Comparison of ENCODE assay signal across 14 cellular contexts in the genomic region with DNA sequence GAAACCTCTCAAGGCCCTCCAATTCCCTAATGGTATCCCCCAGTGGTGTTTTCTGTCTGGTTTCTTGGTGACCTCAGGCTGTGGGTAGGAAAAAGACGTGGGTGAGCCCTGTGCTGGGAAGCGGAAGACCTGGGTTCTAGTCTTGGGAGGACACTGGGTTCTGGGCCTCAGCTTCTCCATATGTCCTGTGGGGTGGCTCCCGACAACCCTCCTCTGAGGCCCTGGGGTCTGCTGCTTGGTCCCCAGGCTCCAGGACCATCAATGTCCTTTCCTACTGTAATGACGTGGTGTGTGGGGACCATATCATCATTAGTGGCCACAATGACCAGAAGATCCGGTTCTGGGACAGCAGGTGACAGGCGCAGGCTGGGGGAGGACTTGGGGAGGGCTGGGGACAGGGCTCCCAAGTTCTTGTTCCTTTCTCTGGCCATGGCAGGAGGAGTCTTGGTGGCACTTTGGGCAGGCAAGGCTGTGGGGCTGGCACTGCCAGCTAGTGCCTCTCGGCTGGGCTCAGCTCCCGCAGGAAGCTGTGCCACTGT. TPM values are rescaled to one million over a fixed set of nuclear protein-coding genes. Genes with fewer than 3 reads are reported as not detected.
DNase-seq lines count a peak whose midpoint lies in the region; ATAC-seq and TF ChIP-seq lines count a peak whose summit lies in the region.
"Had no signal": no experiment of that assay in that cellular context is flagged by ENCODE, and none has a peak within 500 bp of the region (broad histone marks: within the 10 kb centered on the region; RNA-seq: fewer than 3 reads in every experiment).

No MANE protein-coding gene starts in this region.

- H3K36me3 Mint-ChIP-seq in CD4-positive, alpha-beta memory T cell: peaks cover 12 to 55% of the 10 kb centered on the region in 2 donors
- peaks cover 9% of the 10 kb centered on the region for H3K36me3 Mint-ChIP-seq in activated naive CD8-positive, alpha-beta T cell treated with anti-CD3 and anti-CD28 coated beads for 36 hours
- peaks cover 0 to 18% (median 0%) of the 10 kb centered on the region in 3 donors for H3K36me3 Mint-ChIP-seq in naive thymus-derived CD8-positive, alpha-beta T cell

- no peaks in the 10 kb centered on the region for H3K36me3 ChIP-seq in ACC112 (ENCODE audit: insufficient read depth, low read length)
- H3K36me3 ChIP-seq in CD4-positive, alpha-beta memory T cell (ENCODE audit: insufficient read depth, low read length): peaks cover 28% of the 10 kb centered on the region
- no peaks in the 10 kb centered on the region; the same call in 1 of the 2 replicates for H3K36me3 ChIP-seq in HAP-1 (replicated peaks)

- peaks cover 0 to 2% (median 0%) of the 10 kb centered on the region in 8 donors for H3K9me3 Mint-ChIP-seq in CD4-positive, alpha-beta memory T cell
- H3K9me3 Mint-ChIP-seq in activated naive CD8-positive, alpha-beta T cell treated with anti-CD3 and anti-CD28 coated beads for 36 hours: no peaks in the 10 kb centered on the region
- no peaks in the 10 kb centered on the region for H3K9me3 Mint-ChIP-seq in naive thymus-derived CD8-positive, alpha-beta T cell

- no peaks in the 10 kb centered on the region for H3K9me3 ChIP-seq in CD4-positive, alpha-beta memory T cell (ENCODE audit: control insufficient read depth in 1 of 2, low read length in 2 of 2)
- H3K9me3 ChIP-seq in HAP-1: no peaks in the 10 kb centered on the region
- H3K9me3 ChIP-seq: psoas muscle had no signal

- H3K79me2 ChIP-seq in ACC112 (ENCODE audit: control insufficient read depth, insufficient read depth, low read length, unreplicated experiment): no peaks in the 10 kb centered on the region

- no peaks in the 10 kb centered on the region for H3K27me3 Mint-ChIP-seq in CD4-positive, alpha-beta memory T cell
- no peaks in the 10 kb centered on the region for H3K27me3 Mint-ChIP-seq in activated naive CD8-positive, alpha-beta T cell treated with anti-CD3 and anti-CD28 coated beads for 36 hours
- no peaks in the 10 kb centered on the region for H3K27me3 Mint-ChIP-seq in naive thymus-derived CD8-positive, alpha-beta T cell

- TF ChIP-seq POLR2A in GM18505 (IDR thresholded peaks at IDR 0.05; ENCODE audit: borderline replicate concordance, extremely low read depth, insufficient read depth, insufficient read length): no peak

- H3K27ac Mint-ChIP-seq in CD4-positive, alpha-beta memory T cell: peak overlapping the region in 6 of 7 donors; percentile 25 to 78 (median 66)
- peak overlapping the region; percentile 56 for H3K27ac Mint-ChIP-seq in activated naive CD8-positive, alpha-beta T cell treated with anti-CD3 and anti-CD28 coated beads for 36 hours
- H3K27ac Mint-ChIP-seq in naive thymus-derived CD8-positive, alpha-beta T cell: peak overlapping the region in 6 of 10 donors; percentile 25 to 87 (median 76)

- intact Hi-C loops in CD4-positive, alpha-beta memory T cell (cut with micrococcal nuclease): no loop called here
- intact Hi-C loops in posterior vena cava (cut with DNase I): loop anchor here in 1 of 2 donors (10.0 kb wide), 2 partner anchors 318 to 418 kb away; a partner anchor contains a TSS

- ATAC-seq in naive thymus-derived CD8-positive, alpha-beta T cell: no peak
- ATAC-seq in GM18505 (IDR thresholded peaks at IDR 0.05; ENCODE audit: unreplicated experiment): no peak
- ATAC-seq: psoas muscle had no signal

- DNase-seq in CD4-positive, alpha-beta memory T cell: no peak
- no peak for DNase-seq in activated naive CD8-positive, alpha-beta T cell treated with anti-CD3 and anti-CD28 coated beads for 36 hours
- peak in 1 of 10 donors; percentile 56 for DNase-seq in naive thymus-derived CD8-positive, alpha-beta T cell
- DNase-seq in posterior vena cava (ENCODE audit: low spot score): no peak
- no peak for DNase-seq in DMS 273 treated with DMSO at 0.1 percent for 48 hours (lab: John Stamatoyannopoulos, UW)
- no peak for DNase-seq in HAP-1 (ENCODE audit: low spot score in 2 of 2)
- DNase-seq: activated naive CD4-positive, alpha-beta T cell treated with Interleukin-2 at 50 U/mL for 16 hours; NCI-H146; NCI-H226; psoas muscle; SIG-M5; substantia nigra had no signal

- H3K4me1 ChIP-seq in ACC112 (ENCODE audit: control insufficient read depth, insufficient read depth, low read length, unreplicated experiment): peaks cover 10% of the 10 kb centered on the region
- no peaks in the 10 kb centered on the region for H3K4me1 ChIP-seq in CD4-positive, alpha-beta memory T cell (ENCODE audit: insufficient read depth, low read length)
- no peaks in the 10 kb centered on the region for H3K4me1 ChIP-seq in HAP-1

- peaks cover 0 to 16% (median 7%) of the 10 kb centered on the region in 4 donors for H3K4me1 Mint-ChIP-seq in CD4-positive, alpha-beta memory T cell
- H3K4me1 Mint-ChIP-seq in activated naive CD8-positive, alpha-beta T cell treated with anti-CD3 and anti-CD28 coated beads for 36 hours: peaks cover 4% of the 10 kb centered on the region
- H3K4me1 Mint-ChIP-seq in naive thymus-derived CD8-positive, alpha-beta T cell: peaks cover 11 to 27% (median 16%) of the 10 kb centered on the region in 4 donors

- H3K27me3 ChIP-seq in ACC112 (ENCODE audit: insufficient read depth, low read length) (no peaks in the 10 kb centered on the region), HAP-1 (ENCODE audit: low read depth) (no peaks in the 10 kb centered on the region)
- H3K27me3 ChIP-seq in CD4-positive, alpha-beta memory T cell (ENCODE audit: insufficient read depth, low read length): no peaks in the 10 kb centered on the region

- H3K4me3 ChIP-seq in ACC112 (ENCODE audit: low read depth, low read length) (no peak overlapping the region), HAP-1 (no peak overlapping the region)
- no peak overlapping the region for H3K4me3 ChIP-seq in CD4-positive, alpha-beta memory T cell (ENCODE audit: low read length in 2 of 2)
- H3K4me3 ChIP-seq: psoas muscle had no signal

- no peak overlapping the region for H2AFZ ChIP-seq in ACC112 (ENCODE audit: low read length, unreplicated experiment)

- CTCF ChIA-PET in CD4-positive, alpha-beta memory T cell (lab: Charles Lee; ENCODE audit: partially characterized antibody): interaction anchor here (1.7 to 3.9 kb wide), 2 partner anchors 8 to 351 kb away, joined by 5 to 26 read pairs; no protein-coding TSS in a partner anchor

- POLR2A ChIA-PET in CD4-positive, alpha-beta memory T cell (lab: Charles Lee; ENCODE audit: partially characterized antibody): interaction anchor here (0.6 to 2.0 kb wide), 4 partner anchors 11 to 316 kb away, joined by 3 to 8 read pairs (median 4); a partner anchor contains a TSS
- POLR2A ChIA-PET in naive thymus-derived CD8-positive, alpha-beta T cell (lab: Charles Lee): no interaction called here

- H3K27ac ChIP-seq in ACC112 (ENCODE audit: low read depth, low read length): peak overlapping the region; percentile 62; the same call in 1 of the 2 replicates
- no peak overlapping the region for H3K27ac ChIP-seq in CD4-positive, alpha-beta memory T cell (ENCODE audit: low read depth, low read length)
- H3K27ac ChIP-seq: psoas muscle had no signal

- in situ Hi-C loops in HAP-1 (cut with MboI; ENCODE audit: low sequenced_read_pairs): loop anchor here (5.0 kb wide), 1 partner anchor 350 kb away; no protein-coding TSS in a partner anchor

- no peak overlapping the region for H3K4me3 Mint-ChIP-seq in CD4-positive, alpha-beta memory T cell
- no peak overlapping the region for H3K4me3 Mint-ChIP-seq in activated naive CD8-positive, alpha-beta T cell treated with anti-CD3 and anti-CD28 coated beads for 36 hours
- H3K4me3 Mint-ChIP-seq in naive thymus-derived CD8-positive, alpha-beta T cell: no peak overlapping the region

RNA-seq across cellular contexts. Expression of a gene that starts 12.8 kb away (rescaled TPM):
- total RNA-seq in CD4-positive, alpha-beta memory T cell: 100 to 1,000 TPM; 194 to 202 TPM
- 10 to 100 TPM; 13.2 to 24.1 TPM for polyA plus RNA-seq in CD4-positive, alpha-beta memory T cell
- total RNA-seq in activated naive CD8-positive, alpha-beta T cell treated with anti-CD3 and anti-CD28 coated beads for 36 hours: 10 to 100 TPM; 41.2 to 45.7 TPM
- total RNA-seq in naive thymus-derived CD8-positive, alpha-beta T cell: 100 to 1,000 TPM; 156 to 157 TPM
- 10 to 100 TPM in 2 of 3 donors, 1 to 10 TPM in 1; 9.9 to 12.1 (median 11.6) TPM for polyA plus RNA-seq in naive thymus-derived CD8-positive, alpha-beta T cell
- total RNA-seq in posterior vena cava: 10 to 100 TPM; 13.5 to 17.6 TPM

RNA-seq across cellular contexts. Expression of a gene that starts 33.2 kb away (rescaled TPM):
- 10 to 100 TPM; 23.0 to 23.5 TPM for total RNA-seq in CD4-positive, alpha-beta memory T cell
- polyA plus RNA-seq in CD4-positive, alpha-beta memory T cell: 10 to 100 TPM; 24.9 to 27.0 TPM
- 1 to 10 TPM; 6.2 to 6.4 TPM for total RNA-seq in activated naive CD8-positive, alpha-beta T cell treated with anti-CD3 and anti-CD28 coated beads for 36 hours
- total RNA-seq in naive thymus-derived CD8-positive, alpha-beta T cell: 10 to 100 TPM; 11.8 to 15.6 TPM
- polyA plus RNA-seq in naive thymus-derived CD8-positive, alpha-beta T cell: 10 to 100 TPM; 13.5 to 16.3 (median 14.9) TPM
- total RNA-seq in posterior vena cava: 10 to 100 TPM; 20.4 to 22.1 TPM
